Comparison of ENCODE assay signal across 16 cellular contexts in genomic region chr12:107327783-107328182, GRCh38.
"Had no signal": no experiment of that assay in that cellular context is flagged by ENCODE, and none has a peak within 500 bp of the region (broad histone marks: within the 10 kb centered on the region; RNA-seq: fewer than 3 reads in every experiment).

No MANE protein-coding gene starts in this region.

- H3K27ac ChIP-seq: uterus, WERI-Rb-1 had no signal

- H3K27ac Mint-ChIP-seq: activated naive CD4-positive, alpha-beta T cell treated with anti-CD3 and anti-CD28 coated beads, Interleukin-2, amount 10 ng/mL, durations not matched to agents 7 days and 5 days; activated T-helper 1 cell treated with anti-CD3 and anti-CD28 coated beads, Interleukin-12 subunit alpha, Interleukin-12 subunit beta, Interleukin-2, Interleukin-4 antibody, amounts not matched to agents 30 ng/mL and 10 ng/mL and 1 ng/mL, durations not matched to agents 14 hours and 24 hours and 36 hours; progenitor cell of endocrine pancreas had no signal

- ATAC-seq: effector memory CD8-positive, alpha-beta T cell; right cardiac atrium had no signal

- H3K36me3 Mint-ChIP-seq: naive thymus-derived CD8-positive, alpha-beta T cell had no signal

- H3K4me3 ChIP-seq: lung, smooth muscle cell, uterus had no signal

- H3K4me3 Mint-ChIP-seq: activated naive CD4-positive, alpha-beta T cell treated with anti-CD3 and anti-CD28 coated beads, Interleukin-2, amount 10 ng/mL, durations not matched to agents 7 days and 5 days; activated T-helper 1 cell treated with anti-CD3 and anti-CD28 coated beads, Interleukin-12 subunit alpha, Interleukin-12 subunit beta, Interleukin-2, Interleukin-4 antibody, amounts not matched to agents 30 ng/mL and 10 ng/mL and 1 ng/mL, durations not matched to agents 14 hours and 24 hours and 36 hours; dendritic cell treated with granulocyte-macrophage colony-stimulating factor and Interleukin-4, amounts not matched to agents 40 ng/mL and 50 ng/mL, for 4 days; effector memory CD8-positive, alpha-beta T cell had no signal

- H3K9me3 Mint-ChIP-seq: dendritic cell treated with granulocyte-macrophage colony-stimulating factor and Interleukin-4, amounts not matched to agents 40 ng/mL and 50 ng/mL, for 4 days; effector memory CD8-positive, alpha-beta T cell; naive thymus-derived CD8-positive, alpha-beta T cell had no signal

- H3K27me3 Mint-ChIP-seq: effector memory CD8-positive, alpha-beta T cell had no signal

- H3K4me1 ChIP-seq: uterus had no signal

- H3K27me3 ChIP-seq: brain microvascular endothelial cell, uterus had no signal

- DNase-seq: activated CD4-positive, alpha-beta T cell treated with anti-CD3 and anti-CD28 coated beads for 4 hours; activated naive CD4-positive, alpha-beta T cell treated with anti-CD3 and anti-CD28 coated beads, Interleukin-2, amount 10 ng/mL, durations not matched to agents 7 days and 5 days; amygdala; brain microvascular endothelial cell; effector memory CD8-positive, alpha-beta T cell; hippocampal formation; naive thymus-derived CD8-positive, alpha-beta T cell; nucleus accumbens; right cardiac atrium; uterus; WERI-Rb-1 had no signal

- H3K36me3 ChIP-seq: brain microvascular endothelial cell, uterus, WERI-Rb-1 had no signal

- H3K9me3 ChIP-seq: uterus had no signal
